ENCODE assay signal across 17 cellular contexts in genomic region chr7:106781007-106781406, GRCh38.
DNase-seq lines count a peak whose midpoint lies in the region; ATAC-seq and TF ChIP-seq lines count a peak whose summit lies in the region.
"Had no signal": no experiment of that assay in that cellular context is flagged by ENCODE, and none has a peak within 500 bp of the region (broad histone marks: within the 10 kb centered on the region; RNA-seq: fewer than 3 reads in every experiment).

No MANE protein-coding gene starts in this region.

- no peaks in the 10 kb centered on the region for H3K27me3 ChIP-seq in GM23248 (replicated peaks; ENCODE audit: insufficient read depth)
- no peaks in the 10 kb centered on the region for H3K27me3 ChIP-seq in IMR-90 (ENCODE audit: control insufficient read depth, insufficient read depth, low read length)

- H3K4me2 ChIP-seq in GM23248 (ENCODE audit: unreplicated experiment) (no peak overlapping the region), IMR-90 (ENCODE audit: low read depth, low read length) (no peak overlapping the region)
- H3K4me2 ChIP-seq: KMS-11 had no signal

- H2BK120ac ChIP-seq in IMR-90 (ENCODE audit: low read depth, low read length): peak overlapping the region; percentile 66

- POLR2A ChIA-PET in IMR-90 (lab: Charles Lee; ENCODE audit: unreplicated experiment): no interaction called here

- no TSS peak for BruUV-seq in IMR-90 (replicated peaks; lab: Mats Ljungman, UMichigan)

- peak overlapping the region; percentile 17 for H2AFZ ChIP-seq in GM23248
- H2AFZ ChIP-seq in IMR-90 (replicated peaks; ENCODE audit: low read length, poor library complexity): no peak overlapping the region

- H3K79me1 ChIP-seq in IMR-90 (ENCODE audit: low read depth in 1 of 2, low read length in 2 of 2): peaks cover 0 to 16% of the 10 kb centered on the region in 2 experiments; a peak in 1 of 4 replicates

- H3K56ac ChIP-seq in IMR-90 (ENCODE audit: extremely low read depth, insufficient read depth, low read length): no peak overlapping the region

- H3K9me2 ChIP-seq in GM23248 (ENCODE audit: insufficient read depth): no peaks in the 10 kb centered on the region

- H4K5ac ChIP-seq in IMR-90 (ENCODE audit: low read depth, low read length): no peak overlapping the region

- intact Hi-C loops in IMR-90 (cut with micrococcal nuclease): no loop called here

- H3K27ac ChIP-seq in GM23248 (no peak overlapping the region), IMR-90 (ENCODE audit: insufficient read depth, low read length) (no peak overlapping the region)
- H3K27ac ChIP-seq: KMS-11 had no signal

- H3F3A ChIP-seq in GM23248 (ENCODE audit: insufficient read depth): peaks cover 14% of the 10 kb centered on the region

- no peaks in the 10 kb centered on the region for H3K79me2 ChIP-seq in GM23248 (ENCODE audit: insufficient read depth)

- dilution Hi-C loops in IMR-90 (cut with HindIII; ENCODE audit: low sequenced_read_pairs, unreplicated experiment): no loop called here

- H3K36me3 ChIP-seq in GM23248 (ENCODE audit: low read depth): no peaks in the 10 kb centered on the region
- no peaks in the 10 kb centered on the region for H3K36me3 ChIP-seq in IMR-90 (ENCODE audit: control insufficient read depth, insufficient read depth, low read length)
- H3K36me3 ChIP-seq: HAP-1 had no signal

- CTCF ChIA-PET in IMR-90 (lab: Yijun Ruan, JAX): no interaction called here

- no peaks in the 10 kb centered on the region for H4K20me1 ChIP-seq in GM23248 (ENCODE audit: insufficient read depth)
- no peaks in the 10 kb centered on the region for H4K20me1 ChIP-seq in IMR-90 (ENCODE audit: insufficient read depth, low read length)

- no peak for DNase-seq in GM23248
- DNase-seq in IMR-90: no peak
- DNase-seq in choroid plexus epithelial cell (ENCODE audit: low read depth): peak; percentile 13
- DNase-seq in NCI-H1694 (lab: John Stamatoyannopoulos, UW): no peak
- DNase-seq: C1 segment of cervical spinal cord; CD4-positive, CD25-positive, alpha-beta regulatory T cell; CD8-positive, alpha-beta memory T cell; COR-L47; DMS 273 treated with DMSO at 0.1 percent for 48 hours; DMS53; DND-41; GDM1 had no signal

- peaks cover 34% of the 10 kb centered on the region for H3K4me1 ChIP-seq in GM23248 (ENCODE audit: insufficient read depth)
- H3K4me1 ChIP-seq in IMR-90 (ENCODE audit: control insufficient read depth, insufficient read depth, low read length): peaks cover 17% of the 10 kb centered on the region
- H3K4me1 ChIP-seq: HAP-1 had no signal

- TF ChIP-seq CTCF in IMR-90 (conservative IDR thresholded peaks at IDR 0.05; ENCODE audit: low read depth, low read length) (no peak), choroid plexus epithelial cell (conservative IDR thresholded peaks at IDR 0.05; ENCODE audit: low read depth, low read length) (no peak)

- no peak overlapping the region for H3K23ac ChIP-seq in IMR-90 (ENCODE audit: low read depth, low read length)

- no peak overlapping the region for H2AK5ac ChIP-seq in IMR-90 (ENCODE audit: low read depth, low read length)

- H3K4ac ChIP-seq in IMR-90 (ENCODE audit: low read depth, low read length): peak overlapping the region; percentile 28

- no peak for TF ChIP-seq POLR2A in IMR-90 (IDR thresholded peaks at IDR 0.05; ENCODE audit: low read depth, low read length)

- H3K18ac ChIP-seq in IMR-90 (ENCODE audit: low read depth, low read length): peak overlapping the region; percentile 63; the same call in 1 of the 2 replicates

- in situ Hi-C loops in GM23248 (cut with MboI) (no loop called here), IMR-90 (cut with MboI; ENCODE audit: low sequenced_read_pairs) (no loop called here)

- H3K4me3 ChIP-seq in GM23248: no peak overlapping the region
- H3K4me3 ChIP-seq in IMR-90 (ENCODE audit: insufficient read depth, low read depth, low read length): no peak overlapping the region
- H3K4me3 ChIP-seq in choroid plexus epithelial cell (ENCODE audit: low read depth, low read length): no peak overlapping the region
- H3K4me3 ChIP-seq: HAP-1 had no signal

- H3K9ac ChIP-seq in GM23248 (no peak overlapping the region), IMR-90 (ENCODE audit: low read depth, low read length) (no peak overlapping the region)
- H3K9ac ChIP-seq: KMS-11 had no signal

- no peak overlapping the region; the same call in 2 of the 3 replicates for H2BK15ac ChIP-seq in IMR-90 (ENCODE audit: low read depth, low read length)

- peaks cover 4% of the 10 kb centered on the region for H3K9me1 ChIP-seq in IMR-90 (ENCODE audit: insufficient read depth, low read length)

- no peak overlapping the region for H4K8ac ChIP-seq in IMR-90 (ENCODE audit: low read depth in 2 of 2, low read length in 2 of 2)

- H2AK9ac ChIP-seq in IMR-90 (replicated peaks; ENCODE audit: low read depth, low read length, poor library complexity): no peak overlapping the region

- H3K14ac ChIP-seq in IMR-90 (replicated peaks; ENCODE audit: low read depth, low read length): no peak overlapping the region; the same call in 1 of the 2 replicates

- H2BK20ac ChIP-seq in IMR-90 (ENCODE audit: low read depth, low read length): 0 out of 2 replicates have a peak overlapping the region, but pooled peaks have one; percentile 10

- H3K9me3 ChIP-seq in GM23248 (ENCODE audit: low read depth) (no peaks in the 10 kb centered on the region), IMR-90 (ENCODE audit: control insufficient read depth, insufficient read depth, low read length) (no peaks in the 10 kb centered on the region)
- H3K9me3 ChIP-seq: HAP-1 had no signal

- 75 to 92% methylated on average over 2 of the region's 2 CpGs for WGBS in GM23248 (ENCODE audit: low coverage in 1 of 2, low lambda C conversion rate in 2 of 2, missing lambda C conversion rate in 2 of 2), 2 experiments
- no CpG with 5 or more reads among the region's 2 CpGs for WGBS in IMR-90 (ENCODE audit: extremely low coverage in 2 of 2, insufficient read length in 1 of 2), 2 experiments

- no peak for TF ChIP-seq RAD21 in IMR-90 (IDR thresholded peaks at IDR 0.05; ENCODE audit: low read length)

- no peak overlapping the region for H4K91ac ChIP-seq in IMR-90 (ENCODE audit: insufficient read depth, low read depth, low read length)

- ATAC-seq in IMR-90 (ENCODE audit: low read depth) (no peak), esophagus mucosa (no peak), HG02588 (IDR thresholded peaks at IDR 0.05; ENCODE audit: unreplicated experiment) (no peak), HG03039 (IDR thresholded peaks at IDR 0.05; ENCODE audit: unreplicated experiment) (no peak)

- no peak overlapping the region for H2BK5ac ChIP-seq in IMR-90 (ENCODE audit: low read depth, low read length, poor library complexity, severe bottlenecking)

TF ChIP-seq in IMR-90, 13 proteins besides CTCF, POLR2A, EP300 and RAD21:
- no peak for TF ChIP-seq USF2 (IDR thresholded peaks at IDR 0.05; ENCODE audit: low read depth, low read length)
- no peak for TF ChIP-seq ELK1 (IDR thresholded peaks at IDR 0.05; ENCODE audit: borderline replicate concordance, low read depth, low read length)
- TF ChIP-seq NFE2L2 (IDR thresholded peaks at IDR 0.05; ENCODE audit: low read depth, low read length): no peak
- TF ChIP-seq BHLHE40 (IDR thresholded peaks at IDR 0.05; ENCODE audit: low read depth, low read length): no peak
- TF ChIP-seq SMC3 (IDR thresholded peaks at IDR 0.05; ENCODE audit: low read depth, low read length): no peak
- no peak for TF ChIP-seq FOS (IDR thresholded peaks at IDR 0.05; ENCODE audit: low read depth, low read length)
- TF ChIP-seq RCOR1 (IDR thresholded peaks at IDR 0.05; ENCODE audit: insufficient replicate concordance, low read length): no peak
- TF ChIP-seq RFX5 (IDR thresholded peaks at IDR 0.05; ENCODE audit: low read depth, low read length): no peak
- TF ChIP-seq CHD1 (IDR thresholded peaks at IDR 0.05; ENCODE audit: low read depth, low read length): no peak
- no peak for TF ChIP-seq MAFK (IDR thresholded peaks at IDR 0.05; ENCODE audit: low read depth, low read length)
- no peak for TF ChIP-seq MXI1 (IDR thresholded peaks at IDR 0.05; ENCODE audit: borderline replicate concordance, low read depth, low read length)
- TF ChIP-seq MAZ (IDR thresholded peaks at IDR 0.05; ENCODE audit: borderline replicate concordance, low read depth, low read length): no peak
- no peak for TF ChIP-seq CEBPB (IDR thresholded peaks at IDR 0.05; ENCODE audit: low read depth, low read length)
